8 cellular contexts compared by ENCODE assay signal in the genomic region with DNA sequence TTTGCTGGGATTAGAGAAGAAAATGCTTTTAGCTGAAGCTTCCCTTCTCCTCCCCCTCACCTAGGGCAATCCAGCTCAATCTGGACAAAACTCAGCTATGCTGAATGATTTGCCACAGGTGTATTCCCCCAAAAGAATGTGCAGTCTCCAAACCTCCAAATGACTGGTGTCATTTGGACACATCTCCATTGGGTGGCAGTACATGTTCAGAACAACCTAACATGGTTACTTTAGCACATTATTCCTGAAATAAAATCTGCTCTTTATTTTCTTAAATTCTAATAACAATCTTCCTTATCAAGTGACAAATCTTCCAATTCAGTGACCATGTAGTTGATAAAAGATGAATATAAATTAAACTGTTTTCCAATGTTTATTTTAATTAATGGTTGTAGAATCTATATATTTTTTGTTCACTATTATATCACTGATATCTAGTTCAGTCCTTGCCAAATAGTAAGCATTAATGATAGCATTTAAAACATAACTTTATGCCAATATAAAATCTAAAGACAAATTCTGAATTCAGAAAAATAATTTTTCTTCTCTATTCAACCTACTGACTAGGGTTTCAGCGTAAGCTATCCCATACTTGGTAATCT.
DNase-seq lines count a peak whose midpoint lies in the region; ATAC-seq and TF ChIP-seq lines count a peak whose summit lies in the region.

No MANE protein-coding gene starts in this region.

- peaks cover 0 to 25% (median 20%) of the 10 kb centered on the region in 4 donors for H3K4me1 ChIP-seq in sigmoid colon

- H3K9me3 ChIP-seq in sigmoid colon: no peaks in the 10 kb centered on the region

- intact Hi-C loops in sigmoid colon (cut with DNase I): loop anchor here (5.0 kb wide), 1 partner anchor 1056 kb away; no protein-coding TSS in a partner anchor

- H3K36me3 ChIP-seq in sigmoid colon: no peaks in the 10 kb centered on the region

- TF ChIP-seq EP300 in sigmoid colon (IDR thresholded peaks at IDR 0.05): no peak

- no peaks in the 10 kb centered on the region for H3K27me3 ChIP-seq in sigmoid colon

- 96 to 98% methylated on average over 1 of the region's 1 CpG for WGBS in sigmoid colon, 2 donors

- TF ChIP-seq POLR2A in sigmoid colon (IDR thresholded peaks at IDR 0.05): no peak

- TF ChIP-seq CTCF in fibroblast of mammary gland (conservative IDR thresholded peaks at IDR 0.05; ENCODE audit: control insufficient read depth, insufficient read depth, low read depth, low read length): peak; percentile 82
- peak; percentile 19 to 46 (median 32) for TF ChIP-seq CTCF in sigmoid colon (IDR thresholded peaks at IDR 0.05)

- ATAC-seq in HG02759 (IDR thresholded peaks at IDR 0.05; ENCODE audit: unreplicated experiment) (peak; percentile 58), GM18520 (IDR thresholded peaks at IDR 0.05; ENCODE audit: unreplicated experiment) (no peak)

- no peak overlapping the region for H3K4me3 ChIP-seq in fibroblast of mammary gland (ENCODE audit: control insufficient read depth, low read depth, low read length)
- H3K4me3 ChIP-seq in sigmoid colon: no peak overlapping the region

- H3K27ac ChIP-seq in sigmoid colon: no peak overlapping the region

- DNase-seq in DMS 273 (lab: John Stamatoyannopoulos, UW; ENCODE audit: unreplicated experiment) (peak; percentile 48), DMS 273 treated with DMSO at 0.1 percent for 48 hours (lab: John Stamatoyannopoulos, UW) (no peak), RPMI7951 (ENCODE audit: low read depth) (peak; percentile 35), fibroblast of mammary gland (ENCODE audit: low read depth) (peak; percentile 58), sigmoid colon (no peak), GDM1 (lab: John Stamatoyannopoulos, UW) (no peak)

Comparison
In these comparisons a context has a peak if more than half of its experiments do, and no peak if none do; other contexts are left out.
1. DNase-seq: peak in DMS 273 (single experiment), RPMI7951 (single experiment) and fibroblast of mammary gland (single experiment); none in DMS 273 treated with DMSO at 0.1 percent for 48 hours (single experiment), sigmoid colon (single experiment) and GDM1 (single experiment).